21 cellular contexts compared by ENCODE assay signal in genomic region chr2:128329607-128330006, GRCh38. TPM values are rescaled to one million over a fixed set of nuclear protein-coding genes. Genes with fewer than 3 reads are reported as not detected.
DNase-seq lines count a peak whose midpoint lies in the region; ATAC-seq and TF ChIP-seq lines count a peak whose summit lies in the region.
"Had no signal": no experiment of that assay in that cellular context is flagged by ENCODE, and none has a peak within 500 bp of the region (broad histone marks: within the 10 kb centered on the region; RNA-seq: fewer than 3 reads in every experiment).

No MANE protein-coding gene starts in this region.

- H3K4me3 Mint-ChIP-seq in activated CD8-positive, alpha-beta T cell treated with anti-CD3 and anti-CD28 coated beads, Interleukin-2, amount 10 ng/mL, durations not matched to agents 7 days and 5 days: no peak overlapping the region
- H3K4me3 Mint-ChIP-seq: activated naive CD4-positive, alpha-beta T cell treated with anti-CD3 and anti-CD28 coated beads, Interleukin-2, amount 10 ng/mL, durations not matched to agents 7 days and 5 days; nephron progenitor cell had no signal

- H3K9me3 Mint-ChIP-seq in activated CD8-positive, alpha-beta T cell treated with anti-CD3 and anti-CD28 coated beads, Interleukin-2, amount 10 ng/mL, durations not matched to agents 7 days and 5 days (ENCODE audit: insufficient read depth): peaks cover 19% of the 10 kb centered on the region

- H3K36me3 Mint-ChIP-seq in activated CD8-positive, alpha-beta T cell treated with anti-CD3 and anti-CD28 coated beads, Interleukin-2, amount 10 ng/mL, durations not matched to agents 7 days and 5 days (ENCODE audit: low read depth): peaks cover 3% of the 10 kb centered on the region
- H3K36me3 Mint-ChIP-seq: activated naive CD4-positive, alpha-beta T cell treated with anti-CD3 and anti-CD28 coated beads, Interleukin-2, amount 10 ng/mL, durations not matched to agents 7 days and 5 days had no signal

- H3K4me3 ChIP-seq in fibroblast of the aortic adventitia (ENCODE audit: low read depth, low read length): no peak overlapping the region
- H3K4me3 ChIP-seq: coronary artery, SJCRH30, skin epidermis had no signal

- ATAC-seq in activated CD8-positive, alpha-beta T cell treated with anti-CD3 and anti-CD28 coated beads, Interleukin-2, amount 10 ng/mL, durations not matched to agents 7 days and 5 days: no peak
- no peak for ATAC-seq in GM19452 (IDR thresholded peaks at IDR 0.05; ENCODE audit: unreplicated experiment)
- ATAC-seq: Panc1 had no signal

- no peak for TF ChIP-seq CTCF in fibroblast of the aortic adventitia (IDR thresholded peaks at IDR 0.05; ENCODE audit: insufficient read depth, low read length)

- H3K4me1 Mint-ChIP-seq in activated CD8-positive, alpha-beta T cell treated with anti-CD3 and anti-CD28 coated beads, Interleukin-2, amount 10 ng/mL, durations not matched to agents 7 days and 5 days (ENCODE audit: low read depth): no peaks in the 10 kb centered on the region
- H3K4me1 Mint-ChIP-seq: nephron progenitor cell had no signal

- peak; percentile 3 for DNase-seq in stimulated activated CD4-positive, alpha-beta T cell treated with anti-CD3 and anti-CD28 coated beads, Interleukin-4, amount 100 ng/mL, for 24 hours
- no peak for DNase-seq in stimulated activated CD4-positive, alpha-beta T cell treated with anti-CD3 and anti-CD28 coated beads, Interleukin-4, amount 100 ng/mL, for 4 hours
- DNase-seq in activated CD8-positive, alpha-beta T cell treated with anti-CD3 and anti-CD28 coated beads, Interleukin-2, amount 10 ng/mL, durations not matched to agents 7 days and 5 days: peak; percentile 13
- DNase-seq in fibroblast of the aortic adventitia (ENCODE audit: low read depth) (peak; percentile 69), medulla oblongata (ENCODE audit: extremely low spot score) (no peak), hepatic stellate cell (ENCODE audit: low spot score) (no peak)
- DNase-seq: activated naive CD4-positive, alpha-beta T cell treated with anti-CD3 and anti-CD28 coated beads, Interleukin-2, amount 10 ng/mL, durations not matched to agents 7 days and 5 days; DND-41; KBM-7; midbrain; MV-4-11; NCI-H1930; NCI-H345; nephron progenitor cell; SJCRH30; stimulated activated CD8-positive, alpha-beta memory T cell treated with anti-CD3 and anti-CD28 coated beads, Interleukin-4, amount 100 ng/mL, for 48 hours had no signal

- no peak overlapping the region for H3K27ac Mint-ChIP-seq in activated CD8-positive, alpha-beta T cell treated with anti-CD3 and anti-CD28 coated beads, Interleukin-2, amount 10 ng/mL, durations not matched to agents 7 days and 5 days
- H3K27ac Mint-ChIP-seq: activated naive CD4-positive, alpha-beta T cell treated with anti-CD3 and anti-CD28 coated beads, Interleukin-2, amount 10 ng/mL, durations not matched to agents 7 days and 5 days; nephron progenitor cell; progenitor cell of endocrine pancreas had no signal

- peaks cover 3% of the 10 kb centered on the region for H3K27me3 Mint-ChIP-seq in activated CD8-positive, alpha-beta T cell treated with anti-CD3 and anti-CD28 coated beads, Interleukin-2, amount 10 ng/mL, durations not matched to agents 7 days and 5 days (ENCODE audit: low read depth)

- POLR2A ChIA-PET in activated CD8-positive, alpha-beta T cell treated with anti-CD3 and anti-CD28 coated beads, Interleukin-2, amount 10 ng/mL, durations not matched to agents 7 days and 5 days (lab: Charles Lee): no interaction called here

- CTCF ChIA-PET in activated CD8-positive, alpha-beta T cell treated with anti-CD3 and anti-CD28 coated beads, Interleukin-2, amount 10 ng/mL, durations not matched to agents 7 days and 5 days (lab: Charles Lee): interaction anchor here (0.7 kb wide), 1 partner anchor 71 kb away, joined by 3 read pairs; no protein-coding TSS in a partner anchor

RNA-seq across cellular contexts. Expression of gene HS6ST1, which starts 10.9 kb away (rescaled TPM):
- 1 to 10 TPM; 7.1 to 8.1 TPM for total RNA-seq in activated CD8-positive, alpha-beta T cell treated with anti-CD3 and anti-CD28 coated beads, Interleukin-2, amount 10 ng/mL, durations not matched to agents 7 days and 5 days
- total RNA-seq in fibroblast of the aortic adventitia (ENCODE audit: low replicate concordance): 7.7 and 10.6 TPM in 2 replicates

Comparison
In these comparisons a context has a peak if more than half of its experiments do, and no peak if none do; other contexts are left out.
1. DNase-seq: peak in stimulated activated CD4-positive, alpha-beta T cell treated with anti-CD3 and anti-CD28 coated beads, Interleukin-4, amount 100 ng/mL, for 24 hours (single experiment), activated CD8-positive, alpha-beta T cell treated with anti-CD3 and anti-CD28 coated beads, Interleukin-2, amount 10 ng/mL, durations not matched to agents 7 days and 5 days (single experiment) and fibroblast of the aortic adventitia (single experiment); none in stimulated activated CD4-positive, alpha-beta T cell treated with anti-CD3 and anti-CD28 coated beads, Interleukin-4, amount 100 ng/mL, for 4 hours (0 of 2), medulla oblongata (single experiment) and hepatic stellate cell (single experiment).